Comparison of ENCODE assay signal across 8 cellular contexts in genomic region chr2:27320958-27321543, GRCh38. TPM values are rescaled to one million over a fixed set of nuclear protein-coding genes. Genes with fewer than 3 reads are reported as not detected.
DNase-seq lines count a peak whose midpoint lies in the region; FAIRE-seq and TF ChIP-seq lines count a peak whose summit lies in the region.

No MANE protein-coding gene starts in this region.

- TF ChIP-seq CTCF in bronchial epithelial cell (IDR thresholded peaks at IDR 0.05; ENCODE audit: insufficient read depth, low read length, severe bottlenecking) (peak; percentile 66), liver (IDR thresholded peaks at IDR 0.05; ENCODE audit: low read depth, low read length, missing input control) (peak; percentile 66)

- H3K27me3 ChIP-seq in bronchial epithelial cell (ENCODE audit: control insufficient read depth, insufficient read depth, low read length), result no peaks in the 10 kb centered on the region
- H3K27me3 ChIP-seq in liver (ENCODE audit: control insufficient read depth in 4 of 4, insufficient read depth in 4 of 4, low read length in 3 of 4), result no peaks in the 10 kb centered on the region

- DNase-seq in ELF-1 (ENCODE audit: low read depth, low spot score) (peak; percentile 89), NCI-H2196 treated with DMSO at 0.1 percent for 48 hours (lab: John Stamatoyannopoulos, UW; ENCODE audit: unreplicated experiment) (peak; percentile 87), bronchial epithelial cell (ENCODE audit: low read depth) (peak; percentile 98), NCI-H1048 (lab: John Stamatoyannopoulos, UW) (no peak), DMS79 (lab: John Stamatoyannopoulos, UW) (no peak), NCI-H1417 (lab: John Stamatoyannopoulos, UW) (no peak)
- DNase-seq in stimulated activated CD4-positive, alpha-beta T cell treated with anti-CD3 and anti-CD28 coated beads, Interleukin-1b, Interleukin-23, amount 100 ng/mL, for 48 hours, result no peak

- no peak overlapping the region for H3K9ac ChIP-seq in liver (ENCODE audit: low read depth in 1 of 2, low read length in 2 of 2)

- no peak for FAIRE-seq in bronchial epithelial cell (lab: Jason Lieb, UNC)

- peaks cover 5 to 22% (median 15%) of the 10 kb centered on the region in 4 donors for H3K4me1 ChIP-seq in liver (ENCODE audit: control insufficient read depth in 4 of 4, insufficient read depth in 4 of 4, low read length in 3 of 4)

- H3K9me3 ChIP-seq in liver (ENCODE audit: control insufficient read depth in 4 of 4, low read length in 3 of 4), result no peaks in the 10 kb centered on the region

- TF ChIP-seq RAD21 in liver (IDR thresholded peaks at IDR 0.05), result peak; percentile 81 to 83

- peak overlapping the region in 1 of 2 donors; percentile 4 for H3K27ac ChIP-seq in liver (ENCODE audit: low read depth in 1 of 2, low read length in 2 of 2)

- H3K36me3 ChIP-seq in bronchial epithelial cell (ENCODE audit: control insufficient read depth, insufficient read depth, low read length) (no peaks in the 10 kb centered on the region), liver (ENCODE audit: control insufficient read depth in 4 of 4, insufficient read depth in 3 of 4, low read depth in 1 of 4, low read length in 3 of 4) (peaks cover 0 to 4% (median 2%) of the 10 kb centered on the region in 4 donors)

- H3K4me3 ChIP-seq in bronchial epithelial cell (ENCODE audit: low read depth, low read length) (no peak overlapping the region), liver (ENCODE audit: low read depth in 1 of 3, low read length in 3 of 3) (no peak overlapping the region)

- WGBS in liver, result 49% methylated on average over 8 of the region's 8 CpGs

TF ChIP-seq in liver, 16 proteins besides CTCF, POLR2A, EP300 and RAD21:
- TF ChIP-seq MAX (IDR thresholded peaks at IDR 0.05) (peak; percentile 15), TAF1 (conservative IDR thresholded peaks at IDR 0.05) (no peak), FOXA2 (IDR thresholded peaks at IDR 0.05) (peak; percentile 18), ATF3 (IDR thresholded peaks at IDR 0.05) (peak; percentile 99), HNF4G (IDR thresholded peaks at IDR 0.05) (no peak), HNF4A (conservative IDR thresholded peaks at IDR 0.05) (peak; percentile 26 to 67), SP1 (IDR thresholded peaks at IDR 0.05) (peak; percentile 33), YY1 (IDR thresholded peaks at IDR 0.05) (peak; percentile 71), EGR1 (IDR thresholded peaks at IDR 0.05; ENCODE audit: low read depth in 2 of 2) (no peak), FOXA1 (IDR thresholded peaks at IDR 0.05) (no peak), NR2F2 (IDR thresholded peaks at IDR 0.05) (no peak), RXRA (IDR thresholded peaks at IDR 0.05) (peak in 1 of 2 donors; percentile 65), ZBTB33 (IDR thresholded peaks at IDR 0.05) (no peak), GABPA (IDR thresholded peaks at IDR 0.05 in 1 of 2, conservative IDR thresholded peaks at IDR 0.05 in 1 of 2) (peak in 1 of 2 donors; percentile 65), JUND (IDR thresholded peaks at IDR 0.05) (peak; percentile 100), REST (IDR thresholded peaks at IDR 0.05) (no peak)

RNA-seq across cellular contexts. Expression of gene MPV17, which starts 1.8 kb away (rescaled TPM):
- 43.3 and 55.3 TPM in 2 replicates for total RNA-seq in bronchial epithelial cell
- 10 to 100 TPM; 13.9 to 29.6 TPM for total RNA-seq in liver
- polyA plus RNA-seq in liver, result 10 to 100 TPM; 17.7 to 26.0 TPM

RNA-seq across cellular contexts. Expression of gene UCN, which starts 12.8 kb away (rescaled TPM):
- total RNA-seq in bronchial epithelial cell (0.51 and 1.8 TPM in 2 replicates), liver (under 1 TPM in 1 of 2 donors, not detected in 1; 0.25 TPM)
- under 1 TPM; 0.42 to 0.83 TPM for polyA plus RNA-seq in liver

RNA-seq across cellular contexts. Expression of gene GTF3C2, which starts 35.5 kb away (rescaled TPM):
- total RNA-seq in bronchial epithelial cell, result 19.2 and 20.9 TPM in 2 replicates
- 10 to 100 TPM; 16.4 to 20.6 TPM for total RNA-seq in liver
- polyA plus RNA-seq in liver, result 10 to 100 TPM in 1 of 2 donors, 1 to 10 TPM in 1; 9.7 to 13.0 TPM

RNA-seq across cellular contexts. Expression of gene TRIM54, which starts 38.8 kb away (rescaled TPM):
- not detected in 2 replicates for total RNA-seq in bronchial epithelial cell
- total RNA-seq in liver, result not detected
- under 1 TPM in 1 of 2 donors, not detected in 1; 0.03 TPM for polyA plus RNA-seq in liver

RNA-seq across cellular contexts. Expression of gene DNAJC5G, which starts 45.8 kb away (rescaled TPM):
- total RNA-seq in bronchial epithelial cell, result not detected in 2 replicates
- total RNA-seq in liver, result not detected
- not detected for polyA plus RNA-seq in liver

Comparison
In these comparisons a context has a peak if more than half of its experiments do, and no peak if none do; other contexts are left out.
1. DNase-seq: peak in ELF-1 (single experiment), NCI-H2196 treated with DMSO at 0.1 percent for 48 hours (single experiment) and bronchial epithelial cell (single experiment); none in stimulated activated CD4-positive, alpha-beta T cell treated with anti-CD3 and anti-CD28 coated beads, Interleukin-1b, Interleukin-23, amount 100 ng/mL, for 48 hours (single experiment), NCI-H1048 (single experiment), DMS79 (single experiment) and NCI-H1417 (0 of 3).